ENCODE assay signal across 19 cellular contexts in genomic region chr2:237171895-237172294, GRCh38.
DNase-seq lines count a peak whose midpoint lies in the region; ATAC-seq and TF ChIP-seq lines count a peak whose summit lies in the region.
"Had no signal": no experiment of that assay in that cellular context is flagged by ENCODE, and none has a peak within 500 bp of the region (broad histone marks: within the 10 kb centered on the region; RNA-seq: fewer than 3 reads in every experiment).

No MANE protein-coding gene starts in this region.

- TF ChIP-seq CTCF in heart left ventricle (IDR thresholded peaks at IDR 0.05): no peak
- TF ChIP-seq CTCF in esophagus muscularis mucosa (IDR thresholded peaks at IDR 0.05): no peak
- no peak for TF ChIP-seq CTCF in prostate gland (IDR thresholded peaks at IDR 0.05)

- DNase-seq in heart left ventricle (no peak), cardiac septum (ENCODE audit: low spot score) (no peak), esophagus muscularis mucosa (ENCODE audit: extremely low spot score) (no peak), prostate gland (ENCODE audit: low spot score) (no peak)
- no peak for DNase-seq in stimulated activated CD8-positive, alpha-beta memory T cell treated with anti-CD3 and anti-CD28 coated beads, Interleukin-4, amount 100 ng/mL, for 48 hours
- no peak for DNase-seq in activated effector memory CD4-positive, alpha-beta T cell treated with anti-CD3 and anti-CD28 coated beads, Interleukin-2, amount 50 U/mL, for 16 hours
- DNase-seq: activated CD4-positive, alpha-beta T cell treated with anti-CD3 and anti-CD28 coated beads for 1 hour; activated naive CD4-positive, alpha-beta T cell treated with Interleukin-2 at 50 U/mL for 16 hours; CD4-positive, CD25-positive, alpha-beta regulatory T cell; DND-41; effector CD8-positive, alpha-beta T cell; NCI-H1436 treated with DMSO at 0.1 percent for 48 hours; SHP77 treated with DMSO at 0.1 percent for 48 hours; spleen; stimulated activated naive CD4-positive, alpha-beta T cell treated with Interleukin-2 at 50 U/mL for 16 hours had no signal

- no peak for TF ChIP-seq EP300 in esophagus muscularis mucosa (IDR thresholded peaks at IDR 0.05)

- peak overlapping the region in 8 of 12 donors; percentile 7 to 71 (median 68) for H3K27ac ChIP-seq in heart left ventricle
- peak overlapping the region; percentile 57 to 73 (median 69) for H3K27ac ChIP-seq in esophagus muscularis mucosa (replicated peaks in 1 of 4)
- peak overlapping the region; percentile 44 to 62 for H3K27ac ChIP-seq in prostate gland
- peak overlapping the region; percentile 52 for H3K27ac ChIP-seq in urinary bladder (ENCODE audit: low read depth)
- H3K27ac ChIP-seq: 22Rv1, neural progenitor cell had no signal

- intact Hi-C loops in heart left ventricle (cut with DNase I) (loop anchor here in 1 of 10 donors (5.0 kb wide), 1 partner anchor 240 kb away; the partner anchor contains the start of gene COL6A3), cardiac septum (cut with DNase I) (no loop called here), esophagus muscularis mucosa (cut with DNase I) (loop anchor here (2.0 kb wide), 1 partner anchor 239 kb away; no protein-coding TSS in a partner anchor), prostate gland (cut with DNase I) (loop anchor here (2.0 kb wide), 1 partner anchor 239 kb away; no protein-coding TSS in a partner anchor)

- ATAC-seq in heart left ventricle (no peak), HG03045 (IDR thresholded peaks at IDR 0.05; ENCODE audit: unreplicated experiment) (no peak)

- no peak overlapping the region for H3K4me3 ChIP-seq in heart left ventricle
- H3K4me3 ChIP-seq in esophagus muscularis mucosa: peak overlapping the region; percentile 6 to 25 (median 16)
- H3K4me3 ChIP-seq in prostate gland: no peak overlapping the region
- H3K4me3 ChIP-seq in urinary bladder (ENCODE audit: low read depth, low read length): no peak overlapping the region
- H3K4me3 ChIP-seq: neural progenitor cell, spleen had no signal

- H3K27me3 ChIP-seq in heart left ventricle (no peaks in the 10 kb centered on the region), esophagus muscularis mucosa (no peaks in the 10 kb centered on the region), prostate gland (replicated peaks; ENCODE audit: insufficient read depth) (no peaks in the 10 kb centered on the region)
- H3K27me3 ChIP-seq: neural progenitor cell had no signal

- 78 to 85% (median 83%) methylated on average over 4 of the region's 4 CpGs for WGBS in heart left ventricle, 4 donors
- 74% methylated on average over 4 of the region's 4 CpGs for WGBS in esophagus muscularis mucosa
- 21% methylated on average over 4 of the region's 4 CpGs for WGBS in prostate gland
- WGBS in urinary bladder: 30% methylated on average over 4 of the region's 4 CpGs

- H3K9me3 ChIP-seq in heart left ventricle (peaks cover 0 to 27% (median 5%) of the 10 kb centered on the region in 12 donors), esophagus muscularis mucosa (peaks cover 0 to 7% (median 0%) of the 10 kb centered on the region in 4 donors), prostate gland (no peaks in the 10 kb centered on the region)

- TF ChIP-seq POLR2A in heart left ventricle (IDR thresholded peaks at IDR 0.05) (no peak), esophagus muscularis mucosa (IDR thresholded peaks at IDR 0.05; ENCODE audit: low read depth) (no peak), prostate gland (IDR thresholded peaks at IDR 0.05) (no peak)

- peaks cover 0 to 16% (median 0%) of the 10 kb centered on the region in 12 donors for H3K4me1 ChIP-seq in heart left ventricle
- peaks cover 4 to 22% (median 18%) of the 10 kb centered on the region in 4 donors for H3K4me1 ChIP-seq in esophagus muscularis mucosa
- H3K4me1 ChIP-seq in prostate gland (replicated peaks): no peaks in the 10 kb centered on the region
- no peaks in the 10 kb centered on the region for H3K4me1 ChIP-seq in urinary bladder (ENCODE audit: insufficient read depth)
- H3K4me1 ChIP-seq: neural progenitor cell, spleen had no signal

- no peaks in the 10 kb centered on the region for H3K36me3 ChIP-seq in heart left ventricle
- no peaks in the 10 kb centered on the region for H3K36me3 ChIP-seq in esophagus muscularis mucosa
- no peaks in the 10 kb centered on the region for H3K36me3 ChIP-seq in prostate gland
- H3K36me3 ChIP-seq in urinary bladder (ENCODE audit: insufficient read depth): no peaks in the 10 kb centered on the region
- H3K36me3 ChIP-seq: spleen had no signal

Comparison
In these comparisons a context has a peak if more than half of its experiments do, and no peak if none do; other contexts are left out.
1. H3K4me3 ChIP-seq: peak in esophagus muscularis mucosa (4 of 4); none in heart left ventricle (0 of 12), prostate gland (0 of 2) and urinary bladder (single experiment).
2. Peak in every context shown above with its lines, with median percentiles within 50 percentile points of each other: H3K27ac ChIP-seq.